In the genomic region with DNA sequence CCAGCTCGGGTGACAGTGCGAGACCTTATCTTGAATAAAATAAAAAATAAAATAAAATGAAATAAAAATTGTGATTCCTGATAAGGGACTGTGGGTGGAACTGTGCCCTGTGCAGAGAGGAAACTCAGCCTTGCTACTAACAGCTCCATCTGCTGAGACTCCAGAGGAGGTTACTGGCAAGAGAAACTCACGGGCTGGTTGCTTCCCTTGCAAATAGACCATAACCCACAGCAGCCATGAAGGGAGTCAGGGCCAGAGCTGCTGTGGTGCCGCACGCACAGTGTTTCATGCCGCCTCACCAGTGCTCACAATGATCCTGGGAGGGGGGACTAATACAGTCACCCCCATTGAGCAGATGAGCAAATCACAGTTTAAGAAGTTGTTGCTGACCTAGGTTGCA, we compare ENCODE assay signal across 1 cellular context.
TF ChIP-seq lines count a peak whose summit lies in the region.

No MANE protein-coding gene starts in this region.

TF ChIP-seq in H1, 55 proteins besides CTCF, POLR2A, EP300 and RAD21:
- TF ChIP-seq SP2 (IDR thresholded peaks at IDR 0.05; ENCODE audit: low read length) (no peak), RXRA (IDR thresholded peaks at IDR 0.05; ENCODE audit: insufficient read depth, low read depth, low read length) (no peak), ATF3 (IDR thresholded peaks at IDR 0.05; ENCODE audit: insufficient read depth, low read depth, low read length) (no peak), BCL11A (IDR thresholded peaks at IDR 0.05; ENCODE audit: low read depth in 2 of 2, low read length in 2 of 2) (no peak), TAF1 (IDR thresholded peaks at IDR 0.05; ENCODE audit: low read depth, low read length) (no peak), EZH2 (IDR thresholded peaks at IDR 0.05; ENCODE audit: low read depth, low read length, severe bottlenecking) (no peak), CREB1 (IDR thresholded peaks at IDR 0.05) (no peak), ASH2L (IDR thresholded peaks at IDR 0.05; ENCODE audit: low read length) (no peak), SAP30 (IDR thresholded peaks at IDR 0.05; ENCODE audit: insufficient read depth, insufficient replicate concordance, low read length) (no peak), TAF7 (optimal IDR thresholded peaks at IDR 0.05; ENCODE audit: borderline replicate concordance, low read depth, low read length) (no peak), CTBP2 (IDR thresholded peaks at IDR 0.05; ENCODE audit: borderline replicate concordance, insufficient read depth, insufficient read length, low read length) (no peak), SIN3A (conservative IDR thresholded peaks at IDR 0.05 in 1 of 2, IDR thresholded peaks at IDR 0.05 in 1 of 2; ENCODE audit: low read depth in 1 of 2, low read length in 2 of 2) (no peak), CHD1 (IDR thresholded peaks at IDR 0.05; ENCODE audit: low read depth, low read length) (no peak)
- TF ChIP-seq, protein P1, sequence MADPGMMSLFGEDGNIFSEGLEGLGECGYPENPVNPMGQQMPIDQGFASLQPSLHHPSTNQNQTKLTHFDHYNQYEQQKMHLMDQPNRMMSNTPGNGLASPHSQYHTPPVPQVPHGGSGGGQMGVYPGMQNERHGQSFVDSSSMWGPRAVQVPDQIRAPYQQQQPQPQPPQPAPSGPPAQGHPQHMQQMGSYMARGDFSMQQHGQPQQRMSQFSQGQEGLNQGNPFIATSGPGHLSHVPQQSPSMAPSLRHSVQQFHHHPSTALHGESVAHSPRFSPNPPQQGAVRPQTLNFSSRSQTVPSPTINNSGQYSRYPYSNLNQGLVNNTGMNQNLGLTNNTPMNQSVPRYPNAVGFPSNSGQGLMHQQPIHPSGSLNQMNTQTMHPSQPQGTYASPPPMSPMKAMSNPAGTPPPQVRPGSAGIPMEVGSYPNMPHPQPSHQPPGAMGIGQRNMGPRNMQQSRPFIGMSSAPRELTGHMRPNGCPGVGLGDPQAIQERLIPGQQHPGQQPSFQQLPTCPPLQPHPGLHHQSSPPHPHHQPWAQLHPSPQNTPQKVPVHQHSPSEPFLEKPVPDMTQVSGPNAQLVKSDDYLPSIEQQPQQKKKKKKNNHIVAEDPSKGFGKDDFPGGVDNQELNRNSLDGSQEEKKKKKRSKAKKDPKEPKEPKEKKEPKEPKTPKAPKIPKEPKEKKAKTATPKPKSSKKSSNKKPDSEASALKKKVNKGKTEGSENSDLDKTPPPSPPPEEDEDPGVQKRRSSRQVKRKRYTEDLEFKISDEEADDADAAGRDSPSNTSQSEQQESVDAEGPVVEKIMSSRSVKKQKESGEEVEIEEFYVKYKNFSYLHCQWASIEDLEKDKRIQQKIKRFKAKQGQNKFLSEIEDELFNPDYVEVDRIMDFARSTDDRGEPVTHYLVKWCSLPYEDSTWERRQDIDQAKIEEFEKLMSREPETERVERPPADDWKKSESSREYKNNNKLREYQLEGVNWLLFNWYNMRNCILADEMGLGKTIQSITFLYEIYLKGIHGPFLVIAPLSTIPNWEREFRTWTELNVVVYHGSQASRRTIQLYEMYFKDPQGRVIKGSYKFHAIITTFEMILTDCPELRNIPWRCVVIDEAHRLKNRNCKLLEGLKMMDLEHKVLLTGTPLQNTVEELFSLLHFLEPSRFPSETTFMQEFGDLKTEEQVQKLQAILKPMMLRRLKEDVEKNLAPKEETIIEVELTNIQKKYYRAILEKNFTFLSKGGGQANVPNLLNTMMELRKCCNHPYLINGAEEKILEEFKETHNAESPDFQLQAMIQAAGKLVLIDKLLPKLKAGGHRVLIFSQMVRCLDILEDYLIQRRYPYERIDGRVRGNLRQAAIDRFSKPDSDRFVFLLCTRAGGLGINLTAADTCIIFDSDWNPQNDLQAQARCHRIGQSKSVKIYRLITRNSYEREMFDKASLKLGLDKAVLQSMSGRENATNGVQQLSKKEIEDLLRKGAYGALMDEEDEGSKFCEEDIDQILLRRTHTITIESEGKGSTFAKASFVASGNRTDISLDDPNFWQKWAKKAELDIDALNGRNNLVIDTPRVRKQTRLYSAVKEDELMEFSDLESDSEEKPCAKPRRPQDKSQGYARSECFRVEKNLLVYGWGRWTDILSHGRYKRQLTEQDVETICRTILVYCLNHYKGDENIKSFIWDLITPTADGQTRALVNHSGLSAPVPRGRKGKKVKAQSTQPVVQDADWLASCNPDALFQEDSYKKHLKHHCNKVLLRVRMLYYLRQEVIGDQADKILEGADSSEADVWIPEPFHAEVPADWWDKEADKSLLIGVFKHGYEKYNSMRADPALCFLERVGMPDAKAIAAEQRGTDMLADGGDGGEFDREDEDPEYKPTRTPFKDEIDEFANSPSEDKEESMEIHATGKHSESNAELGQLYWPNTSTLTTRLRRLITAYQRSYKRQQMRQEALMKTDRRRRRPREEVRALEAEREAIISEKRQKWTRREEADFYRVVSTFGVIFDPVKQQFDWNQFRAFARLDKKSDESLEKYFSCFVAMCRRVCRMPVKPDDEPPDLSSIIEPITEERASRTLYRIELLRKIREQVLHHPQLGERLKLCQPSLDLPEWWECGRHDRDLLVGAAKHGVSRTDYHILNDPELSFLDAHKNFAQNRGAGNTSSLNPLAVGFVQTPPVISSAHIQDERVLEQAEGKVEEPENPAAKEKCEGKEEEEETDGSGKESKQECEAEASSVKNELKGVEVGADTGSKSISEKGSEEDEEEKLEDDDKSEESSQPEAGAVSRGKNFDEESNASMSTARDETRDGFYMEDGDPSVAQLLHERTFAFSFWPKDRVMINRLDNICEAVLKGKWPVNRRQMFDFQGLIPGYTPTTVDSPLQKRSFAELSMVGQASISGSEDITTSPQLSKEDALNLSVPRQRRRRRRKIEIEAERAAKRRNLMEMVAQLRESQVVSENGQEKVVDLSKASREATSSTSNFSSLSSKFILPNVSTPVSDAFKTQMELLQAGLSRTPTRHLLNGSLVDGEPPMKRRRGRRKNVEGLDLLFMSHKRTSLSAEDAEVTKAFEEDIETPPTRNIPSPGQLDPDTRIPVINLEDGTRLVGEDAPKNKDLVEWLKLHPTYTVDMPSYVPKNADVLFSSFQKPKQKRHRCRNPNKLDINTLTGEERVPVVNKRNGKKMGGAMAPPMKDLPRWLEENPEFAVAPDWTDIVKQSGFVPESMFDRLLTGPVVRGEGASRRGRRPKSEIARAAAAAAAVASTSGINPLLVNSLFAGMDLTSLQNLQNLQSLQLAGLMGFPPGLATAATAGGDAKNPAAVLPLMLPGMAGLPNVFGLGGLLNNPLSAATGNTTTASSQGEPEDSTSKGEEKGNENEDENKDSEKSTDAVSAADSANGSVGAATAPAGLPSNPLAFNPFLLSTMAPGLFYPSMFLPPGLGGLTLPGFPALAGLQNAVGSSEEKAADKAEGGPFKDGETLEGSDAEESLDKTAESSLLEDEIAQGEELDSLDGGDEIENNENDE (IDR thresholded peaks at IDR 0.05; ENCODE audit: insufficient replicate concordance, low read length): no peak
TF ChIP-seq in H1: peak in this region for 0.
